ENCODE assay signal across 10 cellular contexts in the genomic region with DNA sequence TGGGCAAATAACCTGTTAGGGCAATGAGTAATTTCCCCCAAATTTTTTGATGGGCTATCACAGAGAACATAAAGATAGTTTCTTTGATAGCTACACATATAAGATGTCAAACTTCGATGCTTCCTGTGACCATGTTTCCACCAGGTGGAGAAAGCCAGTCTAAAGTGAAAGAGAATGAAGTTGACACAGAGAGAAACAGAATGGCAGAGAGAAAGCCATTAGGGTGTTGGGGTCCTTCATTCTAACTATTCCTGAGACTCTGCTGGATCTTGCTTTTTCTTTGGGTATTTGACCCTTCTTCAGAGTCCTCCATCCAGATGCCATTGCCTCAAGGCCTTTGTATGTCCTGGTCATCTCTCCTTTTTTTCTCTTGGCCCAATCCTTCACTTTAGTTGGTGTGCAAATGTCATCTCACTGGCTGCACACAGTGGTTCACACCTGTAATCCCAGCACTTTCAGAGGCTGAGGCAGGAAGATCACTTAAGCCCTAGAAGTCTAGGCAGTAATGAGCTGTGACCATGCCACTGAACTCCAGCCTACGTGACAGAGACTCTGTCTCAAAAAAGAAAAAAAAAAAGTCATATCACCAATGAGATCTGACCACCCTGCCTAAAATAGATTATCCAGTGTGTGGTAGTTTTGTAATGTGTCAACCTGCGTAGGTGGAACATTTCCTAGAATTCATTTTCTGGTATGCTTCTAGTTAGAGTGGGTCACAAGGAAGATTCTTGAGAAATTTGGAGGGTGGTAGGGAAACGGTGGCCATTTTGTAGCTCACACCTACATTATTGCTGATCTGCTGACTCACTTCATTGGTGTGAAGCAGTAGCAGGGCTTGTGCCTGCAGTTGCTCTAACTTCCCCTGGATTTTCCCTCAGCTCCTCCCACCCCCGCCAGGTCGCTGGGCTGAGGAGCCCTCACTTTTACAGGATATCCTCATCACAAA. TPM values are rescaled to one million over a fixed set of nuclear protein-coding genes. Genes with fewer than 3 reads are reported as not detected.
DNase-seq lines count a peak whose midpoint lies in the region; ATAC-seq, FAIRE-seq and TF ChIP-seq lines count a peak whose summit lies in the region.
"Had no signal": no experiment of that assay in that cellular context is flagged by ENCODE, and none has a peak within 500 bp of the region (broad histone marks: within the 10 kb centered on the region; RNA-seq: fewer than 3 reads in every experiment).

No MANE protein-coding gene starts in this region.

- WGBS in trophoblast cell (ENCODE audit: extremely low coverage, insufficient coverage, insufficient read length), result no CpG with 5 or more reads among the region's 6 CpGs

- no peak overlapping the region for H2BK5ac ChIP-seq in trophoblast cell (ENCODE audit: low read depth, low read length, poor library complexity)

- no peaks in the 10 kb centered on the region for H3K36me3 ChIP-seq in trophoblast cell (ENCODE audit: control insufficient read depth in 1 of 2, insufficient read depth in 2 of 2, low read length in 2 of 2)

- ATAC-seq in GM18511 (IDR thresholded peaks at IDR 0.05; ENCODE audit: unreplicated experiment) (peak; percentile 88), HG02610 (IDR thresholded peaks at IDR 0.05; ENCODE audit: unreplicated experiment) (peak; percentile 87), activated B cell treated with CpG ODN at 0.5 μM for 24 hours (ENCODE audit: low read depth) (peak; percentile 10)

- POLR2A ChIA-PET in activated B cell treated with CpG ODN at 0.5 μM for 24 hours (lab: Charles Lee), result no interaction called here

- H4K91ac ChIP-seq in trophoblast cell (ENCODE audit: low read depth, low read length), result no peak overlapping the region

- no peak overlapping the region for H3K27ac Mint-ChIP-seq in activated B cell treated with CpG ODN at 0.5 μM for 24 hours

- H2BK12ac ChIP-seq in trophoblast cell (ENCODE audit: low read length), result no peak overlapping the region

- no peaks in the 10 kb centered on the region for H3K9me3 Mint-ChIP-seq in activated B cell treated with CpG ODN at 0.5 μM for 24 hours

- H2BK120ac ChIP-seq in trophoblast cell (ENCODE audit: insufficient read depth, low read length, poor library complexity), result no peak overlapping the region

- H3K79me2 ChIP-seq in trophoblast cell (ENCODE audit: control insufficient read depth, insufficient read depth, low read length, poor library complexity), result no peaks in the 10 kb centered on the region

- no peak overlapping the region for H2AFZ ChIP-seq in trophoblast cell (ENCODE audit: insufficient read depth, low read length, poor library complexity)

- H3K14ac ChIP-seq in trophoblast cell (ENCODE audit: low read length), result no peak overlapping the region

- H3K4me3 Mint-ChIP-seq in activated B cell treated with CpG ODN at 0.5 μM for 24 hours, result no peak overlapping the region

- intact Hi-C loops in activated B cell treated with CpG ODN at 0.5 μM for 24 hours (cut with micrococcal nuclease), result no loop called here

- no peaks in the 10 kb centered on the region for H3K36me3 Mint-ChIP-seq in activated B cell treated with CpG ODN at 0.5 μM for 24 hours (ENCODE audit: low read depth)

- H3K27ac ChIP-seq in trophoblast cell (ENCODE audit: low read depth, low read length), result no peak overlapping the region

- no peak for TF ChIP-seq CTCF in activated B cell treated with CpG ODN at 0.5 μM for 24 hours (IDR thresholded peaks at IDR 0.05)

- no peaks in the 10 kb centered on the region for H3K9me3 ChIP-seq in trophoblast cell (ENCODE audit: insufficient read depth, low read depth, low read length)

- H3K23ac ChIP-seq in trophoblast cell (ENCODE audit: low read length), result no peak overlapping the region

- no peak overlapping the region for H3K4ac ChIP-seq in trophoblast cell (ENCODE audit: low read depth, low read length)

- H3K4me2 ChIP-seq in trophoblast cell (ENCODE audit: low read length), result no peak overlapping the region

- H4K8ac ChIP-seq in trophoblast cell (ENCODE audit: low read depth, low read length), result no peak overlapping the region

- H4K12ac ChIP-seq in trophoblast cell (ENCODE audit: low read depth, low read length), result no peak overlapping the region

- CTCF ChIA-PET in activated B cell treated with CpG ODN at 0.5 μM for 24 hours (lab: Charles Lee), result no interaction called here

- DNase-seq in activated B cell treated with CpG ODN at 0.5 μM for 24 hours (no peak), trophoblast cell (peak; percentile 38 to 42), NCI-H748 treated with DMSO at 0.1 percent for 48 hours (lab: John Stamatoyannopoulos, UW) (no peak), frontal cortex (ENCODE audit: low spot score in 2 of 2) (no peak), activated gamma-delta T cell (lab: John Stamatoyannopoulos, UW) (no peak)
- DNase-seq in central memory CD4-positive, alpha-beta T cell, result no peak
- DNase-seq: DMS79 treated with DMSO at 0.1 percent for 48 hours, T-helper 9 cell had no signal

- H3K4me1 Mint-ChIP-seq in activated B cell treated with CpG ODN at 0.5 μM for 24 hours, result no peaks in the 10 kb centered on the region

- no peaks in the 10 kb centered on the region for H3K4me1 ChIP-seq in trophoblast cell (ENCODE audit: control insufficient read depth in 1 of 2, insufficient read depth in 2 of 2, low read length in 2 of 2)

- H3K18ac ChIP-seq in trophoblast cell (ENCODE audit: low read length), result no peak overlapping the region

- no peak overlapping the region for H3K4me3 ChIP-seq in trophoblast cell (ENCODE audit: low read depth, low read length)

- H2AK5ac ChIP-seq in trophoblast cell (ENCODE audit: low read length), result no peak overlapping the region

- FAIRE-seq in frontal cortex (lab: Jason Lieb, UNC), result no peak

- no peak overlapping the region for H3K9ac ChIP-seq in trophoblast cell (ENCODE audit: low read length)

- H3K79me1 ChIP-seq in trophoblast cell (ENCODE audit: low read length), result no peaks in the 10 kb centered on the region

- no peaks in the 10 kb centered on the region for H3K27me3 ChIP-seq in trophoblast cell (ENCODE audit: insufficient read depth, low read length)

- peaks cover under 1% of the 10 kb centered on the region for H3K27me3 Mint-ChIP-seq in activated B cell treated with CpG ODN at 0.5 μM for 24 hours

RNA-seq across cellular contexts. Expression of gene KIF2A, which starts 20.8 kb away (rescaled TPM):
- total RNA-seq in activated B cell treated with CpG ODN at 0.5 μM for 24 hours (42.6 and 45.9 TPM in 2 replicates), frontal cortex (238 TPM)
- 111 and 119 TPM in 2 replicates for polyA plus RNA-seq in trophoblast cell (2013)

Comparison
In these comparisons a context has a peak if more than half of its experiments do, and no peak if none do; other contexts are left out.
1. ATAC-seq: peak in every context shown above with its lines; median percentile 88 in GM18511; 87 in HG02610; 10 in activated B cell treated with CpG ODN at 0.5 μM for 24 hours.
2. DNase-seq: peak in trophoblast cell (2 of 2); none in activated B cell treated with CpG ODN at 0.5 μM for 24 hours (single experiment), NCI-H748 treated with DMSO at 0.1 percent for 48 hours (single experiment), frontal cortex (0 of 2), central memory CD4-positive, alpha-beta T cell (single experiment) and activated gamma-delta T cell (single experiment).